22 cellular contexts compared by ENCODE assay signal in genomic region chr14:89360277-89360676, GRCh38. TPM values are rescaled to one million over a fixed set of nuclear protein-coding genes. Genes with fewer than 3 reads are reported as not detected.
A peak's percentile ranks its signal among the peaks of the same experiment; 100 is the strongest.
DNase-seq lines count a peak whose midpoint lies in the region; ATAC-seq and TF ChIP-seq lines count a peak whose summit lies in the region.
"Had no signal": no experiment of that assay in that cellular context is flagged by ENCODE, and none has a peak within 500 bp of the region (broad histone marks: within the 10 kb centered on the region; RNA-seq: fewer than 3 reads in every experiment).

No MANE protein-coding gene starts in this region.

- no peak for ATAC-seq in activated CD8-positive, alpha-beta memory T cell treated with anti-CD3 and anti-CD28 coated beads, Interleukin-2, amount 10 ng/mL, durations not matched to agents 7 days and 5 days
- no peak for ATAC-seq in WTC11
- ATAC-seq in stimulated activated naive B cell treated with anti-CD40 and anti-IgM and Interleukin-4, amounts not matched to agents 10 μg/mL and 1 μg/mL and 100 μg/mL, for 72 hours (replicated peaks) = no peak
- ATAC-seq in HG03442 (IDR thresholded peaks at IDR 0.05; ENCODE audit: unreplicated experiment) = no peak
- ATAC-seq: activated CD4-positive, alpha-beta T cell treated with anti-CD3 and anti-CD28 coated beads for 36 hours; activated T-cell treated with anti-CD3 and anti-CD28 coated beads, Interleukin-2, amount 50 U/mL, for 4 hours; K562 had no signal

- H3K4me3 ChIP-seq in coronary artery = no peak overlapping the region
- no peak overlapping the region for H3K4me3 ChIP-seq in lower leg skin (ENCODE audit: low read depth, poor library complexity, severe bottlenecking)
- H3K4me3 ChIP-seq: gastroesophageal sphincter, K562, pancreas, SJSA1, smooth muscle cell, upper lobe of right lung had no signal

- POLR2A ChIA-PET in WTC11 (lab: Charles Lee) = no interaction called here

- H3K27ac ChIP-seq in coronary artery = peak overlapping the region; percentile 53 to 58
- H3K27ac ChIP-seq: C4-2B, pancreas, SJSA1, upper lobe of right lung had no signal

- peak overlapping the region; percentile 81 for H3K27ac Mint-ChIP-seq in activated CD8-positive, alpha-beta memory T cell treated with anti-CD3 and anti-CD28 coated beads, Interleukin-2, amount 10 ng/mL, durations not matched to agents 7 days and 5 days
- peak overlapping the region; percentile 63; the same call in 1 of the 2 replicates for H3K27ac Mint-ChIP-seq in WTC11
- H3K27ac Mint-ChIP-seq in stimulated activated naive B cell treated with anti-CD40 and anti-IgM and Interleukin-4, amounts not matched to agents 10 μg/mL and 1 μg/mL and 100 μg/mL, for 72 hours = peak overlapping the region; percentile 94
- H3K27ac Mint-ChIP-seq in T-helper 2 cell treated with Interferon-gamma antibody and Interleukin-4, amounts not matched to agents 5 μg/mL and 100 μg/mL, for 36 hours = no peak overlapping the region

- CTCF ChIA-PET in activated CD8-positive, alpha-beta memory T cell treated with anti-CD3 and anti-CD28 coated beads, Interleukin-2, amount 10 ng/mL, durations not matched to agents 7 days and 5 days (lab: Charles Lee) = interaction anchor here (0.6 kb wide), 1 partner anchor 23 kb away, joined by 3 read pairs; no protein-coding TSS in a partner anchor
- CTCF ChIA-PET in WTC11 (lab: Charles Lee) = no interaction called here

- no peak for DNase-seq in activated CD8-positive, alpha-beta memory T cell treated with anti-CD3 and anti-CD28 coated beads, Interleukin-2, amount 10 ng/mL, durations not matched to agents 7 days and 5 days
- DNase-seq in activated CD8-positive, alpha-beta memory T cell treated with anti-CD3 and anti-CD28 coated beads, Interleukin-2, amount 50 U/mL, for 4 hours = no peak
- DNase-seq in WTC11 (ENCODE audit: low spot score) = no peak
- no peak for DNase-seq in coronary artery (ENCODE audit: low spot score)
- no peak for DNase-seq in stimulated activated naive B cell treated with anti-CD40 and anti-IgM and Interleukin-4, amounts not matched to agents 10 μg/mL and 1 μg/mL and 100 μg/mL, for 72 hours
- DNase-seq in T-helper 2 cell treated with Interferon-gamma antibody and Interleukin-4, amounts not matched to agents 5 μg/mL and 100 μg/mL, for 36 hours (ENCODE audit: low spot score) = no peak
- DNase-seq in lower leg skin (ENCODE audit: low spot score in 2 of 2) = no peak
- DNase-seq: activated CD4-positive, alpha-beta T cell treated with anti-CD3 and anti-CD28 coated beads for 36 hours; activated T-cell treated with anti-CD3 and anti-CD28 coated beads, Interleukin-2, amount 50 U/mL, for 4 hours; DND-41; NCI-H1048; NCI-H2081; NCI-H524 treated with DMSO at 0.1 percent for 48 hours; pancreas; T1000; upper lobe of right lung had no signal

- intact Hi-C loops in lower leg skin (cut with DNase I; ENCODE audit: low total_unique reads) = no loop called here

- peaks cover 34% of the 10 kb centered on the region for H3K4me1 Mint-ChIP-seq in activated CD8-positive, alpha-beta memory T cell treated with anti-CD3 and anti-CD28 coated beads, Interleukin-2, amount 10 ng/mL, durations not matched to agents 7 days and 5 days
- H3K4me1 Mint-ChIP-seq in WTC11 = peaks cover 45% of the 10 kb centered on the region
- H3K4me1 Mint-ChIP-seq in stimulated activated naive B cell treated with anti-CD40 and anti-IgM and Interleukin-4, amounts not matched to agents 10 μg/mL and 1 μg/mL and 100 μg/mL, for 72 hours = peaks cover 42 to 67% of the 10 kb centered on the region in 2 donors
- H3K4me1 Mint-ChIP-seq in T-helper 2 cell treated with Interferon-gamma antibody and Interleukin-4, amounts not matched to agents 5 μg/mL and 100 μg/mL, for 36 hours (ENCODE audit: low read depth) = peaks cover 31% of the 10 kb centered on the region

- H3K4me3 Mint-ChIP-seq in activated CD8-positive, alpha-beta memory T cell treated with anti-CD3 and anti-CD28 coated beads, Interleukin-2, amount 10 ng/mL, durations not matched to agents 7 days and 5 days = peak overlapping the region; percentile 40
- H3K4me3 Mint-ChIP-seq in WTC11 = no peak overlapping the region
- H3K4me3 Mint-ChIP-seq in stimulated activated naive B cell treated with anti-CD40 and anti-IgM and Interleukin-4, amounts not matched to agents 10 μg/mL and 1 μg/mL and 100 μg/mL, for 72 hours = peak overlapping the region in 1 of 2 donors; percentile 67
- no peak overlapping the region for H3K4me3 Mint-ChIP-seq in T-helper 2 cell treated with Interferon-gamma antibody and Interleukin-4, amounts not matched to agents 5 μg/mL and 100 μg/mL, for 36 hours
- H3K4me3 Mint-ChIP-seq: activated CD4-positive, alpha-beta T cell treated with anti-CD3 and anti-CD28 coated beads for 36 hours; activated T-cell treated with anti-CD3 and anti-CD28 coated beads, Interleukin-2, amount 50 U/mL, for 4 hours had no signal

- peaks cover 2% of the 10 kb centered on the region for H3K9me3 Mint-ChIP-seq in activated CD8-positive, alpha-beta memory T cell treated with anti-CD3 and anti-CD28 coated beads, Interleukin-2, amount 10 ng/mL, durations not matched to agents 7 days and 5 days (ENCODE audit: low read depth)
- peaks cover 6% of the 10 kb centered on the region for H3K9me3 Mint-ChIP-seq in WTC11
- peaks cover 0 to 2% of the 10 kb centered on the region in 2 donors for H3K9me3 Mint-ChIP-seq in stimulated activated naive B cell treated with anti-CD40 and anti-IgM and Interleukin-4, amounts not matched to agents 10 μg/mL and 1 μg/mL and 100 μg/mL, for 72 hours
- no peaks in the 10 kb centered on the region for H3K9me3 Mint-ChIP-seq in T-helper 2 cell treated with Interferon-gamma antibody and Interleukin-4, amounts not matched to agents 5 μg/mL and 100 μg/mL, for 36 hours
- H3K9me3 Mint-ChIP-seq: activated T-cell treated with anti-CD3 and anti-CD28 coated beads, Interleukin-2, amount 50 U/mL, for 4 hours had no signal

- WGBS in lower leg skin, 2 donors = 68 to 84% methylated on average over 3 of the region's 3 CpGs

- peaks cover 8% of the 10 kb centered on the region for H3K36me3 Mint-ChIP-seq in activated CD8-positive, alpha-beta memory T cell treated with anti-CD3 and anti-CD28 coated beads, Interleukin-2, amount 10 ng/mL, durations not matched to agents 7 days and 5 days
- H3K36me3 Mint-ChIP-seq in WTC11 = peaks cover 30% of the 10 kb centered on the region
- H3K36me3 Mint-ChIP-seq in stimulated activated naive B cell treated with anti-CD40 and anti-IgM and Interleukin-4, amounts not matched to agents 10 μg/mL and 1 μg/mL and 100 μg/mL, for 72 hours = peaks cover 27 to 51% of the 10 kb centered on the region in 2 donors
- H3K36me3 Mint-ChIP-seq in T-helper 2 cell treated with Interferon-gamma antibody and Interleukin-4, amounts not matched to agents 5 μg/mL and 100 μg/mL, for 36 hours (ENCODE audit: low read depth) = peaks cover 17% of the 10 kb centered on the region

- no peak for TF ChIP-seq CTCF in WTC11 (IDR thresholded peaks at IDR 0.05)
- no peak for TF ChIP-seq CTCF in coronary artery (IDR thresholded peaks at IDR 0.05)
- TF ChIP-seq CTCF in lower leg skin (IDR thresholded peaks at IDR 0.05) = no peak

- TF ChIP-seq POLR2A in lower leg skin (IDR thresholded peaks at IDR 0.05) = no peak

- no peaks in the 10 kb centered on the region for H3K27me3 Mint-ChIP-seq in activated CD8-positive, alpha-beta memory T cell treated with anti-CD3 and anti-CD28 coated beads, Interleukin-2, amount 10 ng/mL, durations not matched to agents 7 days and 5 days
- no peaks in the 10 kb centered on the region for H3K27me3 Mint-ChIP-seq in WTC11 (ENCODE audit: low read depth)
- H3K27me3 Mint-ChIP-seq in stimulated activated naive B cell treated with anti-CD40 and anti-IgM and Interleukin-4, amounts not matched to agents 10 μg/mL and 1 μg/mL and 100 μg/mL, for 72 hours = no peaks in the 10 kb centered on the region
- H3K27me3 Mint-ChIP-seq in T-helper 2 cell treated with Interferon-gamma antibody and Interleukin-4, amounts not matched to agents 5 μg/mL and 100 μg/mL, for 36 hours (ENCODE audit: low read depth) = no peaks in the 10 kb centered on the region
- H3K27me3 Mint-ChIP-seq: activated CD4-positive, alpha-beta T cell treated with anti-CD3 and anti-CD28 coated beads for 36 hours had no signal

TF ChIP-seq in WTC11, 78 proteins besides CTCF, POLR2A, EP300 and RAD21:
- no peak for TF ChIP-seq TEAD1 (CRISPR knock-in tag; IDR thresholded peaks at IDR 0.05)
- TF ChIP-seq FOXP1 (CRISPR knock-in tag; IDR thresholded peaks at IDR 0.05; ENCODE audit: borderline replicate concordance) = no peak
- no peak for TF ChIP-seq ETV6 (CRISPR knock-in tag; IDR thresholded peaks at IDR 0.05)
- no peak for TF ChIP-seq NR3C1 (CRISPR knock-in tag; conservative IDR thresholded peaks at IDR 0.05; ENCODE audit: low read depth)
- TF ChIP-seq ELF4 (CRISPR knock-in tag; IDR thresholded peaks at IDR 0.05; ENCODE audit: low read depth) = no peak
- TF ChIP-seq KAT7 (CRISPR knock-in tag; IDR thresholded peaks at IDR 0.05; ENCODE audit: borderline replicate concordance) = no peak
- TF ChIP-seq JAZF1 (CRISPR knock-in tag; IDR thresholded peaks at IDR 0.05) = no peak
TF ChIP-seq in WTC11: peak in this region for 0.

RNA-seq across cellular contexts. Expression of gene FOXN3, which starts 56.8 kb away (rescaled TPM):
- 100 to 1,000 TPM in 1 of 2 experiments, 10 to 100 TPM in 1; 85.6 to 103 TPM for total RNA-seq in activated CD8-positive, alpha-beta memory T cell treated with anti-CD3 and anti-CD28 coated beads, Interleukin-2, amount 10 ng/mL, durations not matched to agents 7 days and 5 days
- 143 to 170 TPM (median 147 TPM) in 3 replicates for total RNA-seq in WTC11 (2021)
- total RNA-seq in lower leg skin = 100 to 1,000 TPM; 118 to 211 (median 167) TPM
